8 cellular contexts compared by ENCODE assay signal in genomic region chr5:141320225-141321169, GRCh38. TPM values are rescaled to one million over a fixed set of nuclear protein-coding genes. Genes with fewer than 3 reads are reported as not detected.
A peak's percentile ranks its signal among the peaks of the same experiment; 100 is the strongest.
DNase-seq lines count a peak whose midpoint lies in the region; ATAC-seq and TF ChIP-seq lines count a peak whose summit lies in the region.

TSS of gene TAF7 (minus strand) at chr5:141320784. CDS start at chr5:141320044, 740 bp downstream.

- H3K27me3 ChIP-seq in left lung: no peaks in the 10 kb centered on the region

- peak within 1 kb of the TSS; percentile 91 to 98 for H3K27ac ChIP-seq in left lung

- peaks cover 47% of the 10 kb centered on the region for H3K36me3 Mint-ChIP-seq in dendritic cell treated with granulocyte-macrophage colony-stimulating factor and Interleukin-4, amounts not matched to agents 40 ng/mL and 50 ng/mL, for 4 days (ENCODE audit: low read depth)

- H3K27me3 Mint-ChIP-seq in dendritic cell treated with granulocyte-macrophage colony-stimulating factor and Interleukin-4, amounts not matched to agents 40 ng/mL and 50 ng/mL, for 4 days: peaks cover 6% of the 10 kb centered on the region

- intact Hi-C loops in dendritic cell treated with granulocyte-macrophage colony-stimulating factor and Interleukin-4, amounts not matched to agents 40 ng/mL and 50 ng/mL, for 4 days (cut with micrococcal nuclease): loop anchor here (10.0 kb wide), 2 partner anchors 94 to 194 kb away; partner anchors contain the start of genes PCDHGA10 and PCDHGB7
- intact Hi-C loops in left lung (cut with DNase I): no loop called here

- peak within 1 kb of the TSS; percentile 51 to 74 for H3K4me3 ChIP-seq in left lung

- H3K4me1 Mint-ChIP-seq in dendritic cell treated with granulocyte-macrophage colony-stimulating factor and Interleukin-4, amounts not matched to agents 40 ng/mL and 50 ng/mL, for 4 days (ENCODE audit: low read depth): peaks cover 13% of the 10 kb centered on the region

- H3K4me1 ChIP-seq in left lung: peaks cover 0 to 12% of the 10 kb centered on the region in 2 donors

- H3K36me3 ChIP-seq in left lung: peaks cover 0 to 44% of the 10 kb centered on the region in 2 donors

- DNase-seq in CD1c-positive myeloid dendritic cell (ENCODE audit: extremely low spot score): peak; percentile 97
- DNase-seq in NCI-H748 (lab: John Stamatoyannopoulos, UW; ENCODE audit: unreplicated experiment): peak; percentile 94
- DNase-seq in activated CD4-positive, alpha-beta T cell treated with anti-CD3 and anti-CD28 coated beads, Interleukin-2, amount 50 U/mL, for 1 hour: peak; percentile 90
- peak; percentile 93 to 96 for DNase-seq in left lung
- peak; percentile 84 to 90 for DNase-seq in stimulated activated CD4-positive, alpha-beta T cell treated with anti-CD3 and anti-CD28 coated beads, Interleukin-2, amount 100 ng/mL, for 48 hours

- H3K27ac Mint-ChIP-seq in dendritic cell treated with granulocyte-macrophage colony-stimulating factor and Interleukin-4, amounts not matched to agents 40 ng/mL and 50 ng/mL, for 4 days: peak within 1 kb of the TSS; percentile 100

- peaks cover 6 to 89% of the 10 kb centered on the region in 2 donors for H3K9me3 ChIP-seq in left lung

- H3K4me3 Mint-ChIP-seq in dendritic cell treated with granulocyte-macrophage colony-stimulating factor and Interleukin-4, amounts not matched to agents 40 ng/mL and 50 ng/mL, for 4 days: peak within 1 kb of the TSS; percentile 99

- ATAC-seq in GM19351 (IDR thresholded peaks at IDR 0.05; ENCODE audit: unreplicated experiment): peak; percentile 89
- ATAC-seq in HG03521 (IDR thresholded peaks at IDR 0.05; ENCODE audit: unreplicated experiment): peak; percentile 88
- peak; percentile 99 for ATAC-seq in left lung

- H3K9me3 Mint-ChIP-seq in dendritic cell treated with granulocyte-macrophage colony-stimulating factor and Interleukin-4, amounts not matched to agents 40 ng/mL and 50 ng/mL, for 4 days: peaks cover 64% of the 10 kb centered on the region

- peak; percentile 58 to 70 for TF ChIP-seq CTCF in left lung (IDR thresholded peaks at IDR 0.05)

RNA-seq across cellular contexts. Expression of gene TAF7, which starts in this region (rescaled TPM):
- 10 to 100 TPM; 53.2 to 53.5 TPM for total RNA-seq in left lung

Comparison
In these comparisons a context has a peak if more than half of its experiments do, and no peak if none do; other contexts are left out.
1. Peak in every context shown above with its lines: DNase-seq, ATAC-seq, H3K4me3 ChIP-seq and H3K27ac ChIP-seq.